ENCODE assay signal across 26 cellular contexts in genomic region chr19:56764296-56764695, GRCh38.
A peak's percentile ranks its signal among the peaks of the same experiment; 100 is the strongest.
DNase-seq lines count a peak whose midpoint lies in the region; ATAC-seq and TF ChIP-seq lines count a peak whose summit lies in the region.
"Had no signal": no experiment of that assay in that cellular context is flagged by ENCODE, and none has a peak within 500 bp of the region (broad histone marks: within the 10 kb centered on the region; RNA-seq: fewer than 3 reads in every experiment).

No MANE protein-coding gene starts in this region.

- H2AFZ ChIP-seq in OCI-LY3 (ENCODE audit: low read depth, low read length) (no peak overlapping the region), parathyroid adenoma (peak overlapping the region; percentile 79)

- TF ChIP-seq CTCF in OCI-LY3 (IDR thresholded peaks at IDR 0.05; ENCODE audit: low read depth, low read length): peak; percentile 26
- peak; percentile 14 for TF ChIP-seq CTCF in epithelial cell of proximal tubule (conservative IDR thresholded peaks at IDR 0.05; ENCODE audit: low read depth, low read length)
- peak; percentile 14 for TF ChIP-seq CTCF in parathyroid adenoma (IDR thresholded peaks at IDR 0.05)

- no peaks in the 10 kb centered on the region for H3K4me1 ChIP-seq in OCI-LY3 (ENCODE audit: low read length)
- no peaks in the 10 kb centered on the region for H3K4me1 ChIP-seq in parathyroid adenoma

- ATAC-seq in HG03025 (IDR thresholded peaks at IDR 0.05; ENCODE audit: low FRiP score, unreplicated experiment): no peak
- ATAC-seq: left colon, mucosa of descending colon had no signal

- H3K79me2 ChIP-seq in OCI-LY3 (ENCODE audit: low read length) (no peaks in the 10 kb centered on the region), parathyroid adenoma (no peaks in the 10 kb centered on the region)

- no peak overlapping the region for H3K4me3 ChIP-seq in OCI-LY3 (ENCODE audit: low read length)
- no peak overlapping the region for H3K4me3 ChIP-seq in epithelial cell of proximal tubule (ENCODE audit: low read depth, low read length)
- H3K4me3 ChIP-seq in parathyroid adenoma (ENCODE audit: low read depth, low read length): no peak overlapping the region
- H3K4me3 ChIP-seq: mucosa of descending colon, smooth muscle cell had no signal

- no peak overlapping the region for H3K9ac ChIP-seq in OCI-LY3 (ENCODE audit: low read length)
- H3K9ac ChIP-seq in parathyroid adenoma: no peak overlapping the region
- H3K9ac ChIP-seq: SK-N-SH had no signal

- DNase-seq in NCI-H2227 (lab: John Stamatoyannopoulos, UW; ENCODE audit: unreplicated experiment) (peak; percentile 46), NCI-H2227 treated with DMSO at 0.1 percent for 48 hours (lab: John Stamatoyannopoulos, UW) (no peak), epithelial cell of proximal tubule (ENCODE audit: low read depth) (no peak), inferior parietal cortex (ENCODE audit: extremely low spot score) (no peak), A172 (ENCODE audit: low spot score) (no peak)
- DNase-seq: activated CD4-positive, alpha-beta memory T cell treated with anti-CD3 and anti-CD28 coated beads, Interleukin-2, amount 10 ng/mL, durations not matched to agents 7 days and 5 days; activated CD4-positive, alpha-beta T cell treated with anti-CD3 and anti-CD28 coated beads for 1 hour; activated CD8-positive, alpha-beta memory T cell treated with anti-CD3 and anti-CD28 coated beads, Interleukin-2, amount 50 U/mL, for 4 hours; activated naive CD4-positive, alpha-beta T cell; CD4-positive, alpha-beta T cell; dorsolateral prefrontal cortex; EL; IMR-90; left colon; mucosa of descending colon; NCI-H1048; NCI-H2107; NCI-H82; right cardiac atrium; SK-N-SH; stimulated activated naive CD4-positive, alpha-beta T cell; testis had no signal

- H3K27ac ChIP-seq in OCI-LY3 (ENCODE audit: low read length) (no peak overlapping the region), parathyroid adenoma (no peak overlapping the region)
- H3K27ac ChIP-seq: testis had no signal

- H3K4me2 ChIP-seq in OCI-LY3 (ENCODE audit: low read length) (no peak overlapping the region), parathyroid adenoma (ENCODE audit: low read length) (no peak overlapping the region)
- H3K4me2 ChIP-seq: SK-N-SH, smooth muscle cell had no signal

- H3K27me3 ChIP-seq in OCI-LY3 (ENCODE audit: low read depth, low read length) (no peaks in the 10 kb centered on the region), parathyroid adenoma (ENCODE audit: control insufficient read depth, insufficient read depth, low read length) (no peaks in the 10 kb centered on the region)
- H3K27me3 ChIP-seq: dorsolateral prefrontal cortex, testis had no signal

- no peaks in the 10 kb centered on the region for H4K20me1 ChIP-seq in OCI-LY3 (ENCODE audit: insufficient read depth, low read length)

- H3K36me3 ChIP-seq in OCI-LY3 (replicated peaks; ENCODE audit: low read depth, low read length) (no peaks in the 10 kb centered on the region), parathyroid adenoma (ENCODE audit: control insufficient read depth, insufficient read depth, low read length) (no peaks in the 10 kb centered on the region)

- H3K9me3 ChIP-seq in OCI-LY3 (ENCODE audit: insufficient read depth, low read length) (peaks cover 20% of the 10 kb centered on the region; the same call in 1 of the 2 replicates), parathyroid adenoma (ENCODE audit: control insufficient read depth, low read length) (no peaks in the 10 kb centered on the region)
- H3K9me3 ChIP-seq: testis had no signal
